ENCODE assay signal across 8 cellular contexts in genomic region chr2:97995734-97996624, GRCh38. TPM values are rescaled to one million over a fixed set of nuclear protein-coding genes. Genes with fewer than 3 reads are reported as not detected.
DNase-seq lines count a peak whose midpoint lies in the region; ATAC-seq, FAIRE-seq and TF ChIP-seq lines count a peak whose summit lies in the region.

A gene with protein sequence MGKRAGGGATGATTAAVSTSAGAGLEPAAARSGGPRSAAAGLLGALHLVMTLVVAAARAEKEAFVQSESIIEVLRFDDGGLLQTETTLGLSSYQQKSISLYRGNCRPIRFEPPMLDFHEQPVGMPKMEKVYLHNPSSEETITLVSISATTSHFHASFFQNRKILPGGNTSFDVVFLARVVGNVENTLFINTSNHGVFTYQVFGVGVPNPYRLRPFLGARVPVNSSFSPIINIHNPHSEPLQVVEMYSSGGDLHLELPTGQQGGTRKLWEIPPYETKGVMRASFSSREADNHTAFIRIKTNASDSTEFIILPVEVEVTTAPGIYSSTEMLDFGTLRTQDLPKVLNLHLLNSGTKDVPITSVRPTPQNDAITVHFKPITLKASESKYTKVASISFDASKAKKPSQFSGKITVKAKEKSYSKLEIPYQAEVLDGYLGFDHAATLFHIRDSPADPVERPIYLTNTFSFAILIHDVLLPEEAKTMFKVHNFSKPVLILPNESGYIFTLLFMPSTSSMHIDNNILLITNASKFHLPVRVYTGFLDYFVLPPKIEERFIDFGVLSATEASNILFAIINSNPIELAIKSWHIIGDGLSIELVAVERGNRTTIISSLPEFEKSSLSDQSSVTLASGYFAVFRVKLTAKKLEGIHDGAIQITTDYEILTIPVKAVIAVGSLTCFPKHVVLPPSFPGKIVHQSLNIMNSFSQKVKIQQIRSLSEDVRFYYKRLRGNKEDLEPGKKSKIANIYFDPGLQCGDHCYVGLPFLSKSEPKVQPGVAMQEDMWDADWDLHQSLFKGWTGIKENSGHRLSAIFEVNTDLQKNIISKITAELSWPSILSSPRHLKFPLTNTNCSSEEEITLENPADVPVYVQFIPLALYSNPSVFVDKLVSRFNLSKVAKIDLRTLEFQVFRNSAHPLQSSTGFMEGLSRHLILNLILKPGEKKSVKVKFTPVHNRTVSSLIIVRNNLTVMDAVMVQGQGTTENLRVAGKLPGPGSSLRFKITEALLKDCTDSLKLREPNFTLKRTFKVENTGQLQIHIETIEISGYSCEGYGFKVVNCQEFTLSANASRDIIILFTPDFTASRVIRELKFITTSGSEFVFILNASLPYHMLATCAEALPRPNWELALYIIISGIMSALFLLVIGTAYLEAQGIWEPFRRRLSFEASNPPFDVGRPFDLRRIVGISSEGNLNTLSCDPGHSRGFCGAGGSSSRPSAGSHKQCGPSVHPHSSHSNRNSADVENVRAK (N-terminal part only) (minus strand): TSS chr2:97995948. CDS start chr2:97995662, 286 bp downstream.

- peak within 1 kb of the TSS; percentile 53 for H3K9ac ChIP-seq in OCI-LY1 (ENCODE audit: low read length)

- H3K4me1 ChIP-seq in OCI-LY1 (ENCODE audit: insufficient read depth, low read length, severe bottlenecking) (peaks cover 47% of the 10 kb centered on the region), mesodermal cell (ENCODE audit: control insufficient read depth, insufficient read depth, low read length, poor library complexity, severe bottlenecking) (peaks cover 3% of the 10 kb centered on the region)

- no peaks in the 10 kb centered on the region for H3K9me3 ChIP-seq in OCI-LY1 (ENCODE audit: low read length)
- H3K9me3 ChIP-seq in mesodermal cell (ENCODE audit: control insufficient read depth, low read length), result no peaks in the 10 kb centered on the region

- H3K27ac ChIP-seq in OCI-LY1 (ENCODE audit: low read depth, low read length, poor library complexity, severe bottlenecking), result peak within 1 kb of the TSS; percentile 58
- peak within 1 kb of the TSS; percentile 93 for H3K27ac ChIP-seq in mesodermal cell (ENCODE audit: low read depth, low read length, severe bottlenecking)

- H3F3A ChIP-seq in OCI-LY1 (ENCODE audit: insufficient read depth, low read length), result no peaks in the 10 kb centered on the region

- no peaks in the 10 kb centered on the region for H3K9me2 ChIP-seq in OCI-LY1 (ENCODE audit: low read depth, low read length)

- TF ChIP-seq CTCF in D721Med (IDR thresholded peaks at IDR 0.05; ENCODE audit: insufficient read depth, missing control alignments) (no peak), OCI-LY1 (IDR thresholded peaks at IDR 0.05; ENCODE audit: low read length) (no peak)

- in situ Hi-C loops in endometrial microvascular endothelial cells (cut with HindIII; ENCODE audit: inconsistent ontology term, low pct_unique_long_range_greater_than_20kb, low sequenced_read_pairs), result no loop called here

- H3K4me3 ChIP-seq in OCI-LY1 (ENCODE audit: low read depth, low read length, poor library complexity, severe bottlenecking) (peak within 1 kb of the TSS; percentile 82), mesodermal cell (ENCODE audit: extremely low read depth, insufficient read depth, low read length, poor library complexity, severe bottlenecking) (peak within 1 kb of the TSS; percentile 84)

- no peaks in the 10 kb centered on the region for H3K27me3 ChIP-seq in OCI-LY1 (ENCODE audit: insufficient read depth, low read length)

- 0 out of 2 replicates have a peak within 1 kb of the TSS, but pooled peaks have one; percentile 47 for H2AFZ ChIP-seq in OCI-LY1 (ENCODE audit: low read length)

- peak; percentile 89 for DNase-seq in D721Med (ENCODE audit: insufficient read length, low spot score)
- DNase-seq in HuH-7 (ENCODE audit: low spot score), result peak; percentile 96
- peak; percentile 98 for DNase-seq in activated CD8-positive, alpha-beta memory T cell treated with anti-CD3 and anti-CD28 coated beads, Interleukin-2, amount 50 U/mL, for 4 hours
- DNase-seq in stimulated activated CD8-positive, alpha-beta memory T cell treated with anti-CD3 and anti-CD28 coated beads, Interleukin-15, amount 100 ng/mL, for 24 hours (ENCODE audit: low read depth), result peak; percentile 97

- WGBS in mesodermal cell (ENCODE audit: insufficient coverage in 2 of 2), 2 experiments, result 3% methylated on average over 73 to 75 of the region's 88 CpGs

- peaks cover 36% of the 10 kb centered on the region for H3K79me2 ChIP-seq in OCI-LY1 (ENCODE audit: insufficient read depth, low read length)

- no peak for FAIRE-seq in D721Med (lab: Jason Lieb, UNC)

- H3K4me2 ChIP-seq in OCI-LY1 (ENCODE audit: low read length), result peak within 1 kb of the TSS; percentile 64

- H3K36me3 ChIP-seq in OCI-LY1 (ENCODE audit: insufficient read depth, low read length) (no peaks in the 10 kb centered on the region), mesodermal cell (ENCODE audit: control insufficient read depth, insufficient read depth, low read length) (no peaks in the 10 kb centered on the region)

- ATAC-seq in GM21515 (IDR thresholded peaks at IDR 0.05; ENCODE audit: unreplicated experiment), result peak; percentile 69

- H4K20me1 ChIP-seq in OCI-LY1 (ENCODE audit: insufficient read depth, low read length), result no peaks in the 10 kb centered on the region

RNA-seq across cellular contexts. Expression of the gene that starts here (rescaled TPM):
- 30.9 TPM for total RNA-seq in endometrial microvascular endothelial cells (ENCODE audit: inconsistent ontology term)
- 24.2 TPM for polyA plus RNA-seq in mesodermal cell (2013, experiment 1 of 2)
- 25.7 TPM for polyA plus RNA-seq in mesodermal cell (2013, experiment 2 of 2)

Comparison
In these comparisons a context has a peak if more than half of its experiments do, and no peak if none do; other contexts are left out.
1. Peak in every context shown above with its lines: DNase-seq, ATAC-seq, H3K4me3 ChIP-seq and H3K27ac ChIP-seq.